In the genomic region with DNA sequence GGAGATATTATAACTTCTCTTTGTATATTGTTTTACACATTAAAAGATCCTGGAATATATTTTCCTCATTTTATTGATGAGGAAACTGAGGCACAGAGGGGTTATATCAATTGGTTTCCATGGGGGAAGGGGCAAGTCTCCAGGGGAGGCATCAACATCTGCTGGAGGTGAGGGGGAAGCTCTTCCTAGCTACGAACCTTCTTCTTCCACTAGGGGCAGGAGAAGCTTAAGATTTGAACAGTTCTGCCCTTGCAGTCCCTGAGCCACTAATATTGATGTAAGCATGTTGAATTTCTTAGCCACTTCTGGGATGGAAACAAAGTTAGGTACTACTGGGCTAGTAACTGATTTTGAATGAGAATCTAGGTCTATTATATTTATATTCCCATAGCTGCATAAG, we compare ENCODE assay signal across 10 cellular contexts.
DNase-seq lines count a peak whose midpoint lies in the region; ATAC-seq and TF ChIP-seq lines count a peak whose summit lies in the region.
"Had no signal": no experiment of that assay in that cellular context is flagged by ENCODE, and none has a peak within 500 bp of the region (broad histone marks: within the 10 kb centered on the region; RNA-seq: fewer than 3 reads in every experiment).

No MANE protein-coding gene starts in this region.

- H3K4me3 ChIP-seq in GM12865 (ENCODE audit: low read depth, low read length) (no peak overlapping the region), HFF-Myc (replicated peaks; ENCODE audit: low read depth, low read length) (no peak overlapping the region), lower lobe of right lung (no peak overlapping the region)
- H3K4me3 ChIP-seq: lung had no signal

- no peaks in the 10 kb centered on the region for H3K9me3 ChIP-seq in lower lobe of right lung

- POLR2A ChIA-PET in RWPE1 (lab: Yijun Ruan, JAX; ENCODE audit: low non-redundant PET): no interaction called here

- CTCF ChIA-PET in RWPE1 (lab: Yijun Ruan, JAX): interaction anchor here (0.6 kb wide), 2 partner anchors 207 to 1084 kb away, joined by 4 to 5 read pairs; no protein-coding TSS in a partner anchor

- no peaks in the 10 kb centered on the region for H3K36me3 ChIP-seq in lower lobe of right lung

- DNase-seq in GM12865 (ENCODE audit: low read depth) (peak; percentile 32), HFF-Myc (ENCODE audit: extremely low read depth, low read depth) (no peak), RWPE1 (ENCODE audit: low spot score) (peak; percentile 4), kidney tubule cell (ENCODE audit: low spot score) (peak; percentile 25), sciatic nerve (ENCODE audit: low spot score) (no peak), lower lobe of right lung (no peak)
- DNase-seq: stimulated activated naive B cell treated with anti-CD40 and anti-IgM and Interleukin-4, amounts not matched to agents 10 μg/mL and 1 μg/mL and 100 μg/mL, for 72 hours had no signal

- TF ChIP-seq CTCF in GM12865 (IDR thresholded peaks at IDR 0.05; ENCODE audit: insufficient read depth, low read depth, low read length, missing control alignments) (peak; percentile 55), HFF-Myc (IDR thresholded peaks at IDR 0.05; ENCODE audit: low read depth, low read length, missing control alignments) (peak; percentile 26), RWPE1 (conservative IDR thresholded peaks at IDR 0.05; ENCODE audit: low read depth) (peak; percentile 29), lower lobe of right lung (IDR thresholded peaks at IDR 0.05) (no peak)

- ATAC-seq in HG02970 (IDR thresholded peaks at IDR 0.05; ENCODE audit: low FRiP score, unreplicated experiment): no peak
- no peak for ATAC-seq in HG03460 (IDR thresholded peaks at IDR 0.05; ENCODE audit: unreplicated experiment)
- no peak for ATAC-seq in sciatic nerve
- no peak for ATAC-seq in lower lobe of right lung

- no peaks in the 10 kb centered on the region for H3K4me1 ChIP-seq in lower lobe of right lung

- intact Hi-C loops in sciatic nerve (cut with DNase I): no loop called here
- intact Hi-C loops in lower lobe of right lung (cut with DNase I): no loop called here

- H3K27ac ChIP-seq in RWPE1 (no peak overlapping the region), lower lobe of right lung (no peak overlapping the region)

- no peaks in the 10 kb centered on the region for H3K27me3 ChIP-seq in lower lobe of right lung (ENCODE audit: low read depth)

Comparison
In these comparisons a context has a peak if more than half of its experiments do, and no peak if none do; other contexts are left out.
1. DNase-seq: peak in GM12865 (single experiment), RWPE1 (single experiment) and kidney tubule cell (single experiment); none in HFF-Myc (single experiment), sciatic nerve (single experiment) and lower lobe of right lung (single experiment).